In genomic region chr3:42635111-42635510, GRCh38 we compare ENCODE assay signal across 6 cellular contexts. TPM values are rescaled to one million over a fixed set of nuclear protein-coding genes. Genes with fewer than 3 reads are reported as not detected.
DNase-seq lines count a peak whose midpoint lies in the region; ATAC-seq and TF ChIP-seq lines count a peak whose summit lies in the region.

No MANE protein-coding gene starts in this region.

- peaks cover 100% of the 10 kb centered on the region for H3K36me3 ChIP-seq in lower lobe of right lung
- peaks cover 0 to 28% of the 10 kb centered on the region in 2 donors for H3K36me3 ChIP-seq in prostate gland

- H3K4me1 ChIP-seq in lower lobe of right lung: peaks cover 4% of the 10 kb centered on the region
- H3K4me1 ChIP-seq in prostate gland (replicated peaks): no peaks in the 10 kb centered on the region

- H3K9me3 ChIP-seq in lower lobe of right lung (no peaks in the 10 kb centered on the region), prostate gland (no peaks in the 10 kb centered on the region)

- H3K27ac ChIP-seq in lower lobe of right lung (no peak overlapping the region), prostate gland (no peak overlapping the region)

- peak; percentile 29 to 59 for ATAC-seq in lower lobe of right lung

- no peak for TF ChIP-seq POLR2A in prostate gland (IDR thresholded peaks at IDR 0.05)

- DNase-seq in HCEC 1CT (peak; percentile 58), SIG-M5 treated with dmso at 0.1 percent for 504 hours (lab: John Stamatoyannopoulos, UW; ENCODE audit: unreplicated experiment) (peak; percentile 69), lower lobe of right lung (no peak), prostate gland (ENCODE audit: low spot score) (no peak), activated gamma-delta T cell (lab: John Stamatoyannopoulos, UW) (no peak), COLO829 (ENCODE audit: low spot score) (no peak)

- H3K27me3 ChIP-seq in lower lobe of right lung (ENCODE audit: low read depth) (no peaks in the 10 kb centered on the region), prostate gland (replicated peaks; ENCODE audit: insufficient read depth) (no peaks in the 10 kb centered on the region)

- 89% methylated on average over 2 of the region's 2 CpGs for WGBS in prostate gland

- intact Hi-C loops in lower lobe of right lung (cut with DNase I): no loop called here
- intact Hi-C loops in prostate gland (cut with DNase I): no loop called here

- TF ChIP-seq CTCF in lower lobe of right lung (IDR thresholded peaks at IDR 0.05): no peak
- TF ChIP-seq CTCF in prostate gland (IDR thresholded peaks at IDR 0.05): no peak

- no peak overlapping the region for H3K4me3 ChIP-seq in lower lobe of right lung
- no peak overlapping the region for H3K4me3 ChIP-seq in prostate gland

RNA-seq across cellular contexts. Expression of gene ZBTB47, which starts 18.4 kb away (rescaled TPM):
- total RNA-seq in lower lobe of right lung (20.0 TPM), prostate gland (10 to 100 TPM; 22.1 to 38.0 TPM)

RNA-seq across cellular contexts. Expression of gene NKTR, which starts 34.6 kb away (rescaled TPM):
- total RNA-seq in lower lobe of right lung (87.3 TPM), prostate gland (10 to 100 TPM; 42.2 to 91.6 TPM)

RNA-seq across cellular contexts. Expression of gene SS18L2, which starts 44.5 kb away (rescaled TPM):
- total RNA-seq in lower lobe of right lung: 21.4 TPM
- total RNA-seq in prostate gland: 10 to 100 TPM; 23.0 to 43.3 TPM

RNA-seq across cellular contexts. Expression of gene KLHL40, which starts 50.2 kb away (rescaled TPM):
- not detected for total RNA-seq in lower lobe of right lung
- total RNA-seq in prostate gland: 1 to 10 TPM; 1.2 to 2.9 TPM

RNA-seq across cellular contexts. Expression of gene SEC22C, which starts 53.3 kb away (rescaled TPM):
- total RNA-seq in lower lobe of right lung: 51.3 TPM
- 100 to 1,000 TPM in 1 of 2 donors, 10 to 100 TPM in 1; 78.0 to 120 TPM for total RNA-seq in prostate gland

Comparison
In these comparisons a context has a peak if more than half of its experiments do, and no peak if none do; other contexts are left out.
1. DNase-seq: peak in HCEC 1CT (single experiment) and SIG-M5 treated with dmso at 0.1 percent for 504 hours (single experiment); none in lower lobe of right lung (single experiment), prostate gland (single experiment), activated gamma-delta T cell (single experiment) and COLO829 (single experiment).